Comparison of ENCODE assay signal across 1 cellular context in genomic region chr1:175725684-175726083, GRCh38.
TF ChIP-seq lines count a peak whose summit lies in the region.

No MANE protein-coding gene starts in this region.

TF ChIP-seq in H1, 55 proteins besides CTCF, POLR2A, EP300 and RAD21:
- TF ChIP-seq TEAD4 (IDR thresholded peaks at IDR 0.05; ENCODE audit: low read depth, low read length), result no peak
- peak; percentile 16; the same call in 1 of the 2 replicates for TF ChIP-seq CREB1 (IDR thresholded peaks at IDR 0.05)
